In genomic region chr6:39729945-39730344, GRCh38 we compare ENCODE assay signal across 31 cellular contexts. TPM values are rescaled to one million over a fixed set of nuclear protein-coding genes. Genes with fewer than 3 reads are reported as not detected.
"Had no signal": no experiment of that assay in that cellular context is flagged by ENCODE, and none has a peak within 500 bp of the region (broad histone marks: within the 10 kb centered on the region; RNA-seq: fewer than 3 reads in every experiment).

No MANE protein-coding gene starts in this region.

- H3K36me3 ChIP-seq: brain microvascular endothelial cell, breast epithelium had no signal

- H3K4me3 ChIP-seq: body of pancreas, breast epithelium had no signal

- H3K27ac ChIP-seq: body of pancreas, brain microvascular endothelial cell, breast epithelium, VCaP had no signal

- ATAC-seq: activated CD4-positive, alpha-beta T cell treated with anti-CD3 and anti-CD28 coated beads for 36 hours; activated CD4-positive, CD25-positive, alpha-beta regulatory T cell treated with anti-CD3 and anti-CD28 coated beads, Interleukin-2, amount 50 U/mL, for 24 hours; activated CD8-positive, alpha-beta memory T cell treated with anti-CD3 and anti-CD28 coated beads, Interleukin-2, amount 10 ng/mL, durations not matched to agents 7 days and 5 days; activated CD8-positive, alpha-beta T cell treated with anti-CD3 and anti-CD28 coated beads, Interleukin-2, amount 10 ng/mL, durations not matched to agents 7 days and 5 days; activated naive CD8-positive, alpha-beta T cell treated with anti-CD3 and anti-CD28 coated beads, Interleukin-2, amount 50 U/mL, for 24 hours; body of pancreas; WTC11 had no signal

- H3K4me1 ChIP-seq: breast epithelium had no signal

- DNase-seq: activated CD4-positive, alpha-beta memory T cell treated with anti-CD3 and anti-CD28 coated beads, Interleukin-2, amount 10 ng/mL, durations not matched to agents 7 days and 5 days; activated CD4-positive, alpha-beta T cell treated with anti-CD3 and anti-CD28 coated beads for 1 hour; activated CD4-positive, alpha-beta T cell treated with anti-CD3 and anti-CD28 coated beads for 36 hours; activated CD4-positive, alpha-beta T cell treated with anti-CD3 and anti-CD28 coated beads for 48 hours; activated CD4-positive, alpha-beta T cell treated with anti-CD3 and anti-CD28 coated beads, Interleukin-2, amount 10 ng/mL, durations not matched to agents 7 days and 5 days; activated CD4-positive, alpha-beta T cell treated with anti-CD3 and anti-CD28 coated beads, Interleukin-2, amount 50 U/mL, for 48 hours; activated CD4-positive, CD25-positive, alpha-beta regulatory T cell; activated CD8-positive, alpha-beta memory T cell treated with anti-CD3 and anti-CD28 coated beads for 24 hours; activated CD8-positive, alpha-beta memory T cell treated with anti-CD3 and anti-CD28 coated beads, Interleukin-2, amount 10 ng/mL, durations not matched to agents 7 days and 5 days; activated CD8-positive, alpha-beta memory T cell treated with anti-CD3 and anti-CD28 coated beads, Interleukin-2, amount 50 U/mL, for 48 hours; activated CD8-positive, alpha-beta T cell treated with anti-CD3 and anti-CD28 coated beads, Interleukin-2, amount 10 ng/mL, durations not matched to agents 7 days and 5 days; activated effector memory CD4-positive, alpha-beta T cell treated with Interleukin-2 at 50 U/mL for 16 hours; activated gamma-delta T cell; activated naive CD4-positive, alpha-beta T cell treated with anti-CD3 and anti-CD28 coated beads, Interleukin-2, amount 10 ng/mL, durations not matched to agents 7 days and 5 days; activated naive CD4-positive, alpha-beta T cell treated with Interleukin-2 at 50 U/mL for 16 hours; activated naive CD8-positive, alpha-beta T cell treated with anti-CD3 and anti-CD28 coated beads, Interleukin-2, amount 10 ng/mL, durations not matched to agents 7 days and 5 days; activated naive CD8-positive, alpha-beta T cell treated with anti-CD3 and anti-CD28 coated beads, Interleukin-2, amount 50 U/mL, for 24 hours; activated T-cell treated with anti-CD3 and anti-CD28 coated beads, Interleukin-2, amount 50 U/mL, for 24 hours; activated T-cell treated with anti-CD3 and anti-CD28 coated beads, Interleukin-2, amount 50 U/mL, for 48 hours; amygdala; anterior cingulate cortex; body of pancreas; brain microvascular endothelial cell; central memory CD4-positive, alpha-beta T cell; T-helper 2 cell; T-helper 9 cell had no signal

- H3K27me3 ChIP-seq: body of pancreas, brain microvascular endothelial cell, breast epithelium had no signal

- H3K9me3 ChIP-seq: body of pancreas, breast epithelium had no signal

RNA-seq across cellular contexts. Expression of gene KIF6, which starts 4.7 kb away (rescaled TPM):
- total RNA-seq: activated CD4-positive, alpha-beta memory T cell treated with anti-CD3 and anti-CD28 coated beads, Interleukin-2, amount 10 ng/mL, durations not matched to agents 7 days and 5 days; activated CD4-positive, alpha-beta T cell treated with anti-CD3 and anti-CD28 coated beads, Interleukin-2, amount 10 ng/mL, durations not matched to agents 7 days and 5 days; activated CD8-positive, alpha-beta memory T cell treated with anti-CD3 and anti-CD28 coated beads, Interleukin-2, amount 10 ng/mL, durations not matched to agents 7 days and 5 days; activated CD8-positive, alpha-beta T cell treated with anti-CD3 and anti-CD28 coated beads, Interleukin-2, amount 10 ng/mL, durations not matched to agents 7 days and 5 days; activated naive CD8-positive, alpha-beta T cell treated with anti-CD3 and anti-CD28 coated beads, Interleukin-2, amount 10 ng/mL, durations not matched to agents 7 days and 5 days; body of pancreas; cardiac septum had no signal
